ENCODE assay signal across 20 cellular contexts in genomic region chr17:19676901-19677300, GRCh38. TPM values are rescaled to one million over a fixed set of nuclear protein-coding genes. Genes with fewer than 3 reads are reported as not detected.
DNase-seq lines count a peak whose midpoint lies in the region; TF ChIP-seq lines count a peak whose summit lies in the region.
"Had no signal": no experiment of that assay in that cellular context is flagged by ENCODE, and none has a peak within 500 bp of the region (broad histone marks: within the 10 kb centered on the region; RNA-seq: fewer than 3 reads in every experiment).

No MANE protein-coding gene starts in this region.

- DNase-seq in ELF-1 (ENCODE audit: low read depth, low spot score) (peak; percentile 36), islet precursor cell (peak; percentile 79), osteocyte (ENCODE audit: extremely low spot score, unreplicated experiment) (peak; percentile 17), HK-2 (ENCODE audit: unreplicated experiment) (no peak), AG08396 (ENCODE audit: low spot score) (no peak), NOMO-1 treated with dmso at 0.1 percent for 144 hours (lab: John Stamatoyannopoulos, UW; ENCODE audit: unreplicated experiment) (no peak)
- DNase-seq: CD4-positive, alpha-beta memory T cell; GDM1; Karpas-422; NCI-H1694; NCI-H2081; NCI-H2171; NCI-H526; SHP77 had no signal

- peak overlapping the region; percentile 98 for H3K27ac ChIP-seq in 22Rv1
- H3K27ac ChIP-seq: BLaER1 had no signal

- H3K27me3 Mint-ChIP-seq in osteocyte (ENCODE audit: unreplicated experiment): no peaks in the 10 kb centered on the region
- H3K27me3 Mint-ChIP-seq: CD4-positive, alpha-beta memory T cell had no signal

- no peak for TF ChIP-seq CTCF in 22Rv1 (IDR thresholded peaks at IDR 0.05)
- no peak for TF ChIP-seq CTCF in osteocyte (IDR thresholded peaks at IDR 0.05)

- no peak overlapping the region for H3K27ac Mint-ChIP-seq in osteocyte (ENCODE audit: unreplicated experiment)

- peaks cover 40% of the 10 kb centered on the region for H3K36me3 Mint-ChIP-seq in osteocyte (ENCODE audit: unreplicated experiment)

- H3K4me1 Mint-ChIP-seq in osteocyte (ENCODE audit: unreplicated experiment): peaks cover 10% of the 10 kb centered on the region

- no peaks in the 10 kb centered on the region for H3K9me3 Mint-ChIP-seq in osteocyte (ENCODE audit: unreplicated experiment)
- H3K9me3 Mint-ChIP-seq: CD4-positive, alpha-beta memory T cell had no signal

- no peak overlapping the region for H3K4me3 Mint-ChIP-seq in osteocyte (ENCODE audit: unreplicated experiment)
- H3K4me3 Mint-ChIP-seq: CD4-positive, alpha-beta memory T cell had no signal

RNA-seq across cellular contexts. Expression of gene ALDH3A2, which starts 28.4 kb away (rescaled TPM):
- total RNA-seq in osteocyte: 87.5 and 97.1 TPM in 2 replicates

RNA-seq across cellular contexts. Expression of gene SLC47A2, which starts 39.5 kb away (rescaled TPM):
- total RNA-seq in osteocyte: 0.16 and 0.24 TPM in 2 replicates
- total RNA-seq: CD4-positive, alpha-beta memory T cell; Daoy; H1; M059J; RPMI7951 had no signal

Comparison
In these comparisons a context has a peak if more than half of its experiments do, and no peak if none do; other contexts are left out.
1. DNase-seq: peak in ELF-1 (single experiment), islet precursor cell (single experiment) and osteocyte (single experiment); none in HK-2 (single experiment), AG08396 (single experiment) and NOMO-1 treated with dmso at 0.1 percent for 144 hours (single experiment).